9 cellular contexts compared by ENCODE assay signal in genomic region chr2:178478102-178478441, GRCh38. TPM values are rescaled to one million over a fixed set of nuclear protein-coding genes. Genes with fewer than 3 reads are reported as not detected.
A peak's percentile ranks its signal among the peaks of the same experiment; 100 is the strongest.
DNase-seq lines count a peak whose midpoint lies in the region; ATAC-seq and TF ChIP-seq lines count a peak whose summit lies in the region.
"Had no signal": no experiment of that assay in that cellular context is flagged by ENCODE, and none has a peak within 500 bp of the region (broad histone marks: within the 10 kb centered on the region; RNA-seq: fewer than 3 reads in every experiment).

No MANE protein-coding gene starts in this region.

- H3K4me3 Mint-ChIP-seq in activated T-helper 2 cell treated with anti-CD3 and anti-CD28 coated beads, Interferon-gamma antibody, Interleukin-2, Interleukin-4, amounts not matched to agents 10 μg/mL and 5 μg/mL and 100 μg/mL, durations not matched to agents 14 hours and 24 hours and 36 hours (ENCODE audit: low read depth), result peak overlapping the region; percentile 90

- intact Hi-C loops in activated T-helper 2 cell treated with anti-CD3 and anti-CD28 coated beads, Interferon-gamma antibody, Interleukin-2, Interleukin-4, amounts not matched to agents 10 μg/mL and 5 μg/mL and 100 μg/mL, durations not matched to agents 14 hours and 24 hours and 36 hours (cut with micrococcal nuclease), result loop anchor here (1.0 to 2.0 kb wide), 4 partner anchors 27 to 223 kb away; partner anchors contain the start of genes PJVK and PRKRA
- intact Hi-C loops in stomach (cut with DNase I; ENCODE audit: low total_unique reads), result no loop called here

- no peaks in the 10 kb centered on the region for H3K27me3 Mint-ChIP-seq in activated T-helper 2 cell treated with anti-CD3 and anti-CD28 coated beads, Interferon-gamma antibody, Interleukin-2, Interleukin-4, amounts not matched to agents 10 μg/mL and 5 μg/mL and 100 μg/mL, durations not matched to agents 14 hours and 24 hours and 36 hours (ENCODE audit: low read depth)

- TF ChIP-seq EP300 in stomach (IDR thresholded peaks at IDR 0.05), result no peak

- peak overlapping the region; percentile 92 for H3K27ac Mint-ChIP-seq in activated T-helper 2 cell treated with anti-CD3 and anti-CD28 coated beads, Interferon-gamma antibody, Interleukin-2, Interleukin-4, amounts not matched to agents 10 μg/mL and 5 μg/mL and 100 μg/mL, durations not matched to agents 14 hours and 24 hours and 36 hours

- no peaks in the 10 kb centered on the region for H3K9me3 Mint-ChIP-seq in activated T-helper 2 cell treated with anti-CD3 and anti-CD28 coated beads, Interferon-gamma antibody, Interleukin-2, Interleukin-4, amounts not matched to agents 10 μg/mL and 5 μg/mL and 100 μg/mL, durations not matched to agents 14 hours and 24 hours and 36 hours

- TF ChIP-seq CTCF in stomach (IDR thresholded peaks at IDR 0.05), result no peak

- no peaks in the 10 kb centered on the region for H3K9me3 ChIP-seq in stomach

- ATAC-seq in HG03066 (IDR thresholded peaks at IDR 0.05; ENCODE audit: low read depth, unreplicated experiment), result peak; percentile 4
- ATAC-seq in GM19023 (IDR thresholded peaks at IDR 0.05; ENCODE audit: unreplicated experiment), result no peak

- peaks cover 13% of the 10 kb centered on the region for H3K36me3 Mint-ChIP-seq in activated T-helper 2 cell treated with anti-CD3 and anti-CD28 coated beads, Interferon-gamma antibody, Interleukin-2, Interleukin-4, amounts not matched to agents 10 μg/mL and 5 μg/mL and 100 μg/mL, durations not matched to agents 14 hours and 24 hours and 36 hours (ENCODE audit: low read depth)

- H3K36me3 ChIP-seq in stomach, result no peaks in the 10 kb centered on the region

- 0 to 1% (median 1%) methylated on average over 10 of the region's 10 CpGs for WGBS in stomach, 5 donors

- peaks cover 34 to 52% (median 45%) of the 10 kb centered on the region in 4 donors for H3K4me1 ChIP-seq in stomach

- peak overlapping the region; percentile 86 to 97 (median 95) for H3K27ac ChIP-seq in stomach

- no peaks in the 10 kb centered on the region for H3K27me3 ChIP-seq in stomach

- no peak for TF ChIP-seq POLR2A in stomach (IDR thresholded peaks at IDR 0.05)

- H3K4me3 ChIP-seq in stomach, result peak overlapping the region; percentile 56 to 69 (median 62)

- DNase-seq in NCI-H2196 (lab: John Stamatoyannopoulos, UW; ENCODE audit: unreplicated experiment) (peak; percentile 45), NCI-H2196 treated with DMSO at 0.1 percent for 48 hours (lab: John Stamatoyannopoulos, UW; ENCODE audit: unreplicated experiment) (no peak), iris pigment epithelial cell (ENCODE audit: low read depth) (peak; percentile 36), stomach (no peak)
- peak; percentile 13 for DNase-seq in activated T-helper 2 cell treated with anti-CD3 and anti-CD28 coated beads, Interferon-gamma antibody, Interleukin-2, Interleukin-4, amounts not matched to agents 10 μg/mL and 5 μg/mL and 100 μg/mL, durations not matched to agents 14 hours and 24 hours and 36 hours (ENCODE audit: low spot score)
- DNase-seq in NK-92 treated with Interleukin-12 subunit alpha and Interleukin-12 subunit beta, amount 100 ng/mL, for 24 hours (lab: John Stamatoyannopoulos, UW), result no peak

- H3K4me1 Mint-ChIP-seq in activated T-helper 2 cell treated with anti-CD3 and anti-CD28 coated beads, Interferon-gamma antibody, Interleukin-2, Interleukin-4, amounts not matched to agents 10 μg/mL and 5 μg/mL and 100 μg/mL, durations not matched to agents 14 hours and 24 hours and 36 hours (ENCODE audit: low read depth), result peaks cover 38% of the 10 kb centered on the region

RNA-seq across cellular contexts. Expression of gene FKBP7, which starts 0.3 kb away (rescaled TPM):
- total RNA-seq in activated T-helper 2 cell treated with anti-CD3 and anti-CD28 coated beads, Interferon-gamma antibody, Interleukin-2, Interleukin-4, amounts not matched to agents 10 μg/mL and 5 μg/mL and 100 μg/mL, durations not matched to agents 14 hours and 24 hours and 36 hours, result 3.2 and 6.6 TPM in 2 replicates
- 10 to 100 TPM in 1 of 5 donors, 1 to 10 TPM in 3, under 1 TPM in 1; 0.87 to 31.4 (median 4.9) TPM for total RNA-seq in stomach
- 1 to 10 TPM; 4.4 to 6.4 (median 4.4) TPM for polyA plus RNA-seq in stomach

RNA-seq across cellular contexts. Expression of gene PLEKHA3, which starts 2.2 kb away (rescaled TPM):
- total RNA-seq in activated T-helper 2 cell treated with anti-CD3 and anti-CD28 coated beads, Interferon-gamma antibody, Interleukin-2, Interleukin-4, amounts not matched to agents 10 μg/mL and 5 μg/mL and 100 μg/mL, durations not matched to agents 14 hours and 24 hours and 36 hours, result 28.7 and 29.3 TPM in 2 replicates
- 10 to 100 TPM in 3 of 5 donors, 1 to 10 TPM in 2; 1.7 to 36.2 (median 11.6) TPM for total RNA-seq in stomach
- polyA plus RNA-seq in stomach, result 1 to 10 TPM; 1.9 to 3.8 (median 3.5) TPM

RNA-seq across cellular contexts. Expression of gene PJVK, which starts 26.9 kb away (rescaled TPM):
- 1.7 and 2.0 TPM in 2 replicates for total RNA-seq in activated T-helper 2 cell treated with anti-CD3 and anti-CD28 coated beads, Interferon-gamma antibody, Interleukin-2, Interleukin-4, amounts not matched to agents 10 μg/mL and 5 μg/mL and 100 μg/mL, durations not matched to agents 14 hours and 24 hours and 36 hours
- 1 to 10 TPM in 2 of 5 donors, under 1 TPM in 1, not detected in 2; 0.72 to 8.8 (median 2.2) TPM for total RNA-seq in stomach
- polyA plus RNA-seq in stomach, result 1 to 10 TPM; 1.4 to 5.3 (median 3.8) TPM
- total RNA-seq: Daoy had no signal

RNA-seq across cellular contexts. Expression of gene PRKRA, which starts 27.1 kb away (rescaled TPM):
- total RNA-seq in activated T-helper 2 cell treated with anti-CD3 and anti-CD28 coated beads, Interferon-gamma antibody, Interleukin-2, Interleukin-4, amounts not matched to agents 10 μg/mL and 5 μg/mL and 100 μg/mL, durations not matched to agents 14 hours and 24 hours and 36 hours, result 65.8 and 67.8 TPM in 2 replicates
- 100 to 1,000 TPM in 2 of 5 donors, 10 to 100 TPM in 3; 59.7 to 145 (median 77.6) TPM for total RNA-seq in stomach
- polyA plus RNA-seq in stomach, result 10 to 100 TPM; 30.6 to 38.0 (median 34.0) TPM

Comparison
In these comparisons a context has a peak if more than half of its experiments do, and no peak if none do; other contexts are left out.
1. DNase-seq: peak in NCI-H2196 (single experiment), activated T-helper 2 cell treated with anti-CD3 and anti-CD28 coated beads, Interferon-gamma antibody, Interleukin-2, Interleukin-4, amounts not matched to agents 10 μg/mL and 5 μg/mL and 100 μg/mL, durations not matched to agents 14 hours and 24 hours and 36 hours (single experiment) and iris pigment epithelial cell (single experiment); none in NCI-H2196 treated with DMSO at 0.1 percent for 48 hours (single experiment), stomach (single experiment) and NK-92 treated with Interleukin-12 subunit alpha and Interleukin-12 subunit beta, amount 100 ng/mL, for 24 hours (single experiment).